ENCODE assay signal across 9 cellular contexts in the genomic region with DNA sequence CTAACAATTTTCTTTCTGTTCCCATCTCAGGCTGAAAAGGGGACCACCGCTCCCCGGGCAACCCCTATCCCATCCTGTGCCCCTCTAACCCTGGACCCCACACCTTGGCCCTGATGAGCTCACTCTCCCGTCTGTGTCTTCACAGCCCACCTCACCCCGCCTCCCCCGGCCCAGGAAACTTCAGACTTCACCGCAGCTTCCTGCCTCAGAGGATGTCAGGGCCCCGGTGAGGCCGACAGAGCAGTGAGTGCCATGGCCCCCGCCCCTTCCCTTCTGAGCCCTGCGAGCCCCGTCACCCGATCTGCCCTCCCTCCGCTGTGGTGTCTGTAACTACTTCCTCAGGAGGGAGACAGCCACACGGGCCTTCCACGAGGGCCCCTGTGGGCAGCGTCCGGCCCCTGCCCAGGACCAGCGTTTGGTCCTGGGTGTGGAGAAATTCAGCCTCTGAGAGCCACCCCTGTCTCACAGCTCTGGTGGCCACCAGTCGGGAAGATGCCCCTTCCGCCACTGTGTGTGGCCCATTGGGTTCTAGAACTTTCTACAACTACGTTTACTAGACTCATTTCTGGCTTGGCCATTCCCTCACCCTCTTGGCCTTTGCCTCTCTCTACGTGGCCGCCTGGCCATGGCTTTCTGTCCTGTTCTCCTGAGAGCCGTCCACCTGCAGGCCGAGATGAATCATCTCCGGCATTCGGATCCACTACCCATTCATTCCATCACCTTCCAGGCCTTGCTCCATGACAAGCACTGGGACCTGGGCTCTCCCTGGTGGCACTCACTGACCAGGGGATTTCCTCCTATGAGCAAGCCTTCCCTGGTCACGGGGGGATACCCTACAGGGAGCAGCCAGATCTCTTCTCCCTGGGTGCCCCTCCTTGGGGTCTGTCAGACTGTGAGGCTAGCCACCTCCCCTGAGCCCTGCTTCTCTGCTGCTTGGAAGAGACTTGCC. TPM values are rescaled to one million over a fixed set of nuclear protein-coding genes. Genes with fewer than 3 reads are reported as not detected.
DNase-seq lines count a peak whose midpoint lies in the region; ATAC-seq and TF ChIP-seq lines count a peak whose summit lies in the region.
"Had no signal": no experiment of that assay in that cellular context is flagged by ENCODE, and none has a peak within 500 bp of the region (broad histone marks: within the 10 kb centered on the region; RNA-seq: fewer than 3 reads in every experiment).

No MANE protein-coding gene starts in this region.

- DNase-seq in activated naive CD8-positive, alpha-beta T cell treated with anti-CD3 and anti-CD28 coated beads, Interleukin-2, amount 50 U/mL, for 16 hours (ENCODE audit: low read depth, low spot score), result peak; percentile 79
- DNase-seq in mucosa of gallbladder (ENCODE audit: low spot score) (peak; percentile 74), H4 (ENCODE audit: low spot score) (no peak), DMS 273 (lab: John Stamatoyannopoulos, UW; ENCODE audit: unreplicated experiment) (no peak)
- DNase-seq in stimulated activated naive CD8-positive, alpha-beta T cell treated with anti-CD3 and anti-CD28 coated beads, Interleukin-15, amount 100 ng/mL, for 72 hours, result peak; percentile 89 to 93

- peak; percentile 68 for TF ChIP-seq POLR2A in GM18526 (IDR thresholded peaks at IDR 0.05; ENCODE audit: extremely low read depth, insufficient read length)

- H3K4me3 Mint-ChIP-seq in T-helper 1 cell treated with Interleukin-12 subunit alpha and Interleukin-12 subunit beta and Interleukin-4 antibody, amounts not matched to agents 30 μg/mL and 1 μg/mL, for 36 hours, result peak overlapping the region; percentile 87
- peak overlapping the region; percentile 91 to 92 for H3K4me3 Mint-ChIP-seq in stimulated activated naive CD8-positive, alpha-beta T cell treated with anti-CD3 and anti-CD28 coated beads, Interleukin-15, amount 100 ng/mL, for 72 hours

- peak overlapping the region; percentile 97 for H3K27ac Mint-ChIP-seq in T-helper 1 cell treated with Interleukin-12 subunit alpha and Interleukin-12 subunit beta and Interleukin-4 antibody, amounts not matched to agents 30 μg/mL and 1 μg/mL, for 36 hours
- H3K27ac Mint-ChIP-seq in stimulated activated naive CD8-positive, alpha-beta T cell treated with anti-CD3 and anti-CD28 coated beads, Interleukin-15, amount 100 ng/mL, for 72 hours, result peak overlapping the region; percentile 96 to 97

- H3K27me3 Mint-ChIP-seq in T-helper 1 cell treated with Interleukin-12 subunit alpha and Interleukin-12 subunit beta and Interleukin-4 antibody, amounts not matched to agents 30 μg/mL and 1 μg/mL, for 36 hours (ENCODE audit: low read depth), result no peaks in the 10 kb centered on the region
- H3K27me3 Mint-ChIP-seq in stimulated activated naive CD8-positive, alpha-beta T cell treated with anti-CD3 and anti-CD28 coated beads, Interleukin-15, amount 100 ng/mL, for 72 hours, result no peaks in the 10 kb centered on the region

- peaks cover 25% of the 10 kb centered on the region for H3K36me3 Mint-ChIP-seq in T-helper 1 cell treated with Interleukin-12 subunit alpha and Interleukin-12 subunit beta and Interleukin-4 antibody, amounts not matched to agents 30 μg/mL and 1 μg/mL, for 36 hours (ENCODE audit: low read depth)

- no peaks in the 10 kb centered on the region for H3K9me3 Mint-ChIP-seq in T-helper 1 cell treated with Interleukin-12 subunit alpha and Interleukin-12 subunit beta and Interleukin-4 antibody, amounts not matched to agents 30 μg/mL and 1 μg/mL, for 36 hours
- no peaks in the 10 kb centered on the region for H3K9me3 Mint-ChIP-seq in stimulated activated naive CD8-positive, alpha-beta T cell treated with anti-CD3 and anti-CD28 coated beads, Interleukin-15, amount 100 ng/mL, for 72 hours
- H3K9me3 Mint-ChIP-seq: nephron had no signal

- peak; percentile 29 for ATAC-seq in HG03064 (IDR thresholded peaks at IDR 0.05; ENCODE audit: low read depth, unreplicated experiment)
- peak; percentile 71 for ATAC-seq in stimulated activated naive CD8-positive, alpha-beta T cell treated with anti-CD3 and anti-CD28 coated beads, Interleukin-15, amount 100 ng/mL, for 72 hours

- peaks cover 57% of the 10 kb centered on the region for H3K4me1 Mint-ChIP-seq in T-helper 1 cell treated with Interleukin-12 subunit alpha and Interleukin-12 subunit beta and Interleukin-4 antibody, amounts not matched to agents 30 μg/mL and 1 μg/mL, for 36 hours (ENCODE audit: low read depth)
- peaks cover 87% of the 10 kb centered on the region for H3K4me1 Mint-ChIP-seq in stimulated activated naive CD8-positive, alpha-beta T cell treated with anti-CD3 and anti-CD28 coated beads, Interleukin-15, amount 100 ng/mL, for 72 hours

RNA-seq across cellular contexts. Expression of gene RHOF, which starts 3.4 kb away (rescaled TPM):
- 30.8 TPM for total RNA-seq in mucosa of gallbladder
- 0.99 and 3.3 TPM in 2 replicates for total RNA-seq in H4 (2014; rRNA removed; shearing (Covaris generic))

RNA-seq across cellular contexts. Expression of gene SETD1B, which starts 13.7 kb away (rescaled TPM):
- 35.5 TPM for total RNA-seq in mucosa of gallbladder
- 1.2 and 2.1 TPM in 2 replicates for total RNA-seq in H4 (2014; rRNA removed; shearing (Covaris generic))

Comparison
In these comparisons a context has a peak if more than half of its experiments do, and no peak if none do; other contexts are left out.
1. DNase-seq: peak in activated naive CD8-positive, alpha-beta T cell treated with anti-CD3 and anti-CD28 coated beads, Interleukin-2, amount 50 U/mL, for 16 hours (single experiment), mucosa of gallbladder (single experiment) and stimulated activated naive CD8-positive, alpha-beta T cell treated with anti-CD3 and anti-CD28 coated beads, Interleukin-15, amount 100 ng/mL, for 72 hours (2 of 2); none in H4 (single experiment) and DMS 273 (single experiment).
2. RNA of gene SETD1B, which starts 13.7 kb away (total RNA-seq): 35.5 TPM in mucosa of gallbladder (single experiment); 1.2 to 2.1 TPM in H4; every median in the first group is over 10 times any median in the second.